In genomic region chr13:30373727-30374126, GRCh38 we compare ENCODE assay signal across 11 cellular contexts. TPM values are rescaled to one million over a fixed set of nuclear protein-coding genes. Genes with fewer than 3 reads are reported as not detected.
DNase-seq lines count a peak whose midpoint lies in the region; ATAC-seq, FAIRE-seq and TF ChIP-seq lines count a peak whose summit lies in the region.
"Had no signal": no experiment of that assay in that cellular context is flagged by ENCODE, and none has a peak within 500 bp of the region (broad histone marks: within the 10 kb centered on the region; RNA-seq: fewer than 3 reads in every experiment).

No MANE protein-coding gene starts in this region.

- no peaks in the 10 kb centered on the region for H3K79me2 ChIP-seq in neural progenitor cell (ENCODE audit: low read depth)

- H3K27ac Mint-ChIP-seq in activated CD4-positive, alpha-beta memory T cell treated with anti-CD3 and anti-CD28 coated beads, Interleukin-2, amount 10 ng/mL, durations not matched to agents 7 days and 5 days = peak overlapping the region; percentile 96
- H3K27ac Mint-ChIP-seq in neural progenitor cell = peak overlapping the region; percentile 38

- no peak overlapping the region for H3K9ac ChIP-seq in neural progenitor cell

- DNase-seq in GM13976 (ENCODE audit: low spot score) (peak; percentile 49), neural progenitor cell (ENCODE audit: low spot score) (no peak), SW480 (ENCODE audit: low spot score) (no peak), urothelium cell line (ENCODE audit: low spot score) (no peak)
- peak; percentile 75 for DNase-seq in activated CD4-positive, alpha-beta memory T cell treated with anti-CD3 and anti-CD28 coated beads, Interleukin-2, amount 10 ng/mL, durations not matched to agents 7 days and 5 days
- DNase-seq in effector CD8-positive, alpha-beta T cell (lab: John Stamatoyannopoulos, UW) = no peak
- DNase-seq: NCI-H1694 treated with DMSO at 0.1 percent for 48 hours had no signal

- peak; percentile 33 for ATAC-seq in HG02763 (IDR thresholded peaks at IDR 0.05; ENCODE audit: unreplicated experiment)
- no peak for ATAC-seq in GM21529 (IDR thresholded peaks at IDR 0.05; ENCODE audit: unreplicated experiment)

- CTCF ChIA-PET in activated CD4-positive, alpha-beta memory T cell treated with anti-CD3 and anti-CD28 coated beads, Interleukin-2, amount 10 ng/mL, durations not matched to agents 7 days and 5 days (lab: Charles Lee) = interaction anchor here (0.7 to 4.5 kb wide), 14 partner anchors 11 to 92 kb away, joined by 3 to 28 read pairs (median 4); partner anchors contain the start of genes HMGB1 and KATNAL1

- peak overlapping the region; percentile 78 for H3K4me3 Mint-ChIP-seq in activated CD4-positive, alpha-beta memory T cell treated with anti-CD3 and anti-CD28 coated beads, Interleukin-2, amount 10 ng/mL, durations not matched to agents 7 days and 5 days
- no peak overlapping the region for H3K4me3 Mint-ChIP-seq in neural progenitor cell

- H2AFZ ChIP-seq in neural progenitor cell (replicated peaks) = no peak overlapping the region

- H3K36me3 Mint-ChIP-seq in activated CD4-positive, alpha-beta memory T cell treated with anti-CD3 and anti-CD28 coated beads, Interleukin-2, amount 10 ng/mL, durations not matched to agents 7 days and 5 days (ENCODE audit: low read depth) = peaks cover 41% of the 10 kb centered on the region
- H3K36me3 Mint-ChIP-seq in neural progenitor cell = no peaks in the 10 kb centered on the region

- no peak overlapping the region for H3K27ac ChIP-seq in neural progenitor cell

- no peaks in the 10 kb centered on the region for H3K9me3 Mint-ChIP-seq in activated CD4-positive, alpha-beta memory T cell treated with anti-CD3 and anti-CD28 coated beads, Interleukin-2, amount 10 ng/mL, durations not matched to agents 7 days and 5 days
- H3K9me3 Mint-ChIP-seq in neural progenitor cell = no peaks in the 10 kb centered on the region

- H3F3A ChIP-seq in neural progenitor cell (ENCODE audit: low read depth) = no peaks in the 10 kb centered on the region

- FAIRE-seq in urothelium cell line (lab: Jason Lieb, UNC) = no peak
- FAIRE-seq: colon had no signal

- POLR2A ChIA-PET in activated CD4-positive, alpha-beta memory T cell treated with anti-CD3 and anti-CD28 coated beads, Interleukin-2, amount 10 ng/mL, durations not matched to agents 7 days and 5 days (lab: Charles Lee) = interaction anchor here (0.6 to 7.5 kb wide), 17 partner anchors 12 to 401 kb away, joined by 3 to 265 read pairs (median 12); partner anchors contain the start of genes HMGB1, KATNAL1, UBE2L5 and USPL1

- no peaks in the 10 kb centered on the region for H3K9me3 ChIP-seq in neural progenitor cell (ENCODE audit: low read depth)
- H3K9me3 ChIP-seq: upper lobe of left lung had no signal

- H3K4me3 ChIP-seq in neural progenitor cell = no peak overlapping the region
- H3K4me3 ChIP-seq: upper lobe of left lung had no signal

- in situ Hi-C loops in GM13976 (cut with MboI; ENCODE audit: low sequenced_read_pairs, unreplicated experiment) = no loop called here

- no peak overlapping the region for H3K4me2 ChIP-seq in neural progenitor cell

- TF ChIP-seq CTCF in GM13976 (IDR thresholded peaks at IDR 0.05; ENCODE audit: borderline replicate concordance, control extremely low read depth, extremely low read depth, insufficient read depth, missing control alignments) = no peak
- no peak for TF ChIP-seq CTCF in neural progenitor cell (IDR thresholded peaks at IDR 0.05)

- no peaks in the 10 kb centered on the region for H4K20me1 ChIP-seq in neural progenitor cell (ENCODE audit: low read depth)

- H3K4me1 Mint-ChIP-seq in activated CD4-positive, alpha-beta memory T cell treated with anti-CD3 and anti-CD28 coated beads, Interleukin-2, amount 10 ng/mL, durations not matched to agents 7 days and 5 days = peaks cover 93% of the 10 kb centered on the region
- peaks cover 5% of the 10 kb centered on the region for H3K4me1 Mint-ChIP-seq in neural progenitor cell

- H3K4me1 ChIP-seq in neural progenitor cell = no peaks in the 10 kb centered on the region

- H3K27me3 ChIP-seq in neural progenitor cell = no peaks in the 10 kb centered on the region
- H3K27me3 ChIP-seq: upper lobe of left lung had no signal

- H3K27me3 Mint-ChIP-seq in activated CD4-positive, alpha-beta memory T cell treated with anti-CD3 and anti-CD28 coated beads, Interleukin-2, amount 10 ng/mL, durations not matched to agents 7 days and 5 days = no peaks in the 10 kb centered on the region
- peaks cover 3% of the 10 kb centered on the region for H3K27me3 Mint-ChIP-seq in neural progenitor cell (ENCODE audit: insufficient read depth, low read depth)

- no peaks in the 10 kb centered on the region for H3K36me3 ChIP-seq in neural progenitor cell
- H3K36me3 ChIP-seq: upper lobe of left lung had no signal

RNA-seq across cellular contexts. Expression of gene UBE2L5, which starts 48.6 kb away (rescaled TPM):
- total RNA-seq in activated CD4-positive, alpha-beta memory T cell treated with anti-CD3 and anti-CD28 coated beads, Interleukin-2, amount 10 ng/mL, durations not matched to agents 7 days and 5 days = under 1 TPM in 1 of 2 experiments, not detected in 1; 0.20 TPM
- not detected in 2 replicates for total RNA-seq in neural progenitor cell (ENCODE audit: low replicate concordance)
- total RNA-seq: upper lobe of left lung had no signal

Comparison
In these comparisons a context has a peak if more than half of its experiments do, and no peak if none do; other contexts are left out.
1. DNase-seq: peak in GM13976 (single experiment) and activated CD4-positive, alpha-beta memory T cell treated with anti-CD3 and anti-CD28 coated beads, Interleukin-2, amount 10 ng/mL, durations not matched to agents 7 days and 5 days (single experiment); none in neural progenitor cell (single experiment), effector CD8-positive, alpha-beta T cell (single experiment), SW480 (single experiment) and urothelium cell line (single experiment).